1 cellular context compared by ENCODE assay signal in the genomic region with DNA sequence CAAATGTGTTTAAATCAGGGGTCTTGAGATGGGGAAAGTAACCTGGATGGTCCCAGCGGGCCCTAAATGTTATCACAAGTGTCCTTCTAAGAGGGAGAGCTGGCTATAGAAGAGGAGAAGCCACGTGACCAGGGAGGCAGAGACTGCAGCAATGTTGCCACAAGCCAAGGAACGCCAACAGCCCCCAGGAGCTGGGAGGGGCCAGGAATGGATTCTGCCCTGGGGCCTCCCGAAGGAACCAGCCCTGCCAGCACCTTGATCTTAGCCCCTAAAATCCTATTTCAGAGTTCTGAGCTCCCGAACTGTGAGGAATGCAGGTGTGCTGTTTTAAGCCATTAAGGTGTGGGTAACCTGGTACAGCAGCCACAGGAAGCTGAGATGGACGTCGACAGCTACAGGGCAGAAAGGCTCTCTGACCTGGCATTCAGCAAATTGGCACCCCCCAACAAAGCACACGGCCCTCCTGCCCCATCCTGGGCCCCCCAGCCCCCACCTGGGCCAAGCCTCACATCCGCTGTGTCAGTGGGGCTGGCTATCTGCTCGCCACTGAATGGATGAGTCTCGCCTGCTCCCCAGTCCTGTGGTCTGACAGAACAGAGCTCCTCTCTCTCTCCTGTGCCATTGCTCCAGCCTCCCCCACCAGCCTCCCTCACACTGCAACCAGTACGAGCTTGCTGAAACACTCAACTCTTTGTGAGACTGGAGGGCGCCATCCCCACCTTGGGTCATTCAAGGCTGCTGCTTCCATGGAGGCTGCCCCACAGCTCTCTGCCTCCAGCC.
A peak's percentile ranks its signal among the peaks of the same experiment; 100 is the strongest.
TF ChIP-seq lines count a peak whose summit lies in the region.

No MANE protein-coding gene starts in this region.

TF ChIP-seq in HepG2, 621 proteins besides CTCF, POLR2A, EP300 and RAD21 (continued from another document):
- TF ChIP-seq, protein P1, sequence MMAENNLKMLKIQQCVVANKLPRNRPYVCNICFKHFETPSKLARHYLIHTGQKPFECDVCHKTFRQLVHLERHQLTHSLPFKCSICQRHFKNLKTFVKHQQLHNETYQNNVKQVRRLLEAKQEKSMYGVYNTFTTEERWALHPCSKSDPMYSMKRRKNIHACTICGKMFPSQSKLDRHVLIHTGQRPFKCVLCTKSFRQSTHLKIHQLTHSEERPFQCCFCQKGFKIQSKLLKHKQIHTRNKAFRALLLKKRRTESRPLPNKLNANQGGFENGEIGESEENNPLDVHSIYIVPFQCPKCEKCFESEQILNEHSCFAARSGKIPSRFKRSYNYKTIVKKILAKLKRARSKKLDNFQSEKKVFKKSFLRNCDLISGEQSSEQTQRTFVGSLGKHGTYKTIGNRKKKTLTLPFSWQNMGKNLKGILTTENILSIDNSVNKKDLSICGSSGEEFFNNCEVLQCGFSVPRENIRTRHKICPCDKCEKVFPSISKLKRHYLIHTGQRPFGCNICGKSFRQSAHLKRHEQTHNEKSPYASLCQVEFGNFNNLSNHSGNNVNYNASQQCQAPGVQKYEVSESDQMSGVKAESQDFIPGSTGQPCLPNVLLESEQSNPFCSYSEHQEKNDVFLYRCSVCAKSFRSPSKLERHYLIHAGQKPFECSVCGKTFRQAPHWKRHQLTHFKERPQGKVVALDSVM (CRISPR knock-in tag; IDR thresholded peaks at IDR 0.05), result peak; percentile 36; the same call in 1 of the 2 replicates
